35 cellular contexts compared by ENCODE assay signal in the genomic region with DNA sequence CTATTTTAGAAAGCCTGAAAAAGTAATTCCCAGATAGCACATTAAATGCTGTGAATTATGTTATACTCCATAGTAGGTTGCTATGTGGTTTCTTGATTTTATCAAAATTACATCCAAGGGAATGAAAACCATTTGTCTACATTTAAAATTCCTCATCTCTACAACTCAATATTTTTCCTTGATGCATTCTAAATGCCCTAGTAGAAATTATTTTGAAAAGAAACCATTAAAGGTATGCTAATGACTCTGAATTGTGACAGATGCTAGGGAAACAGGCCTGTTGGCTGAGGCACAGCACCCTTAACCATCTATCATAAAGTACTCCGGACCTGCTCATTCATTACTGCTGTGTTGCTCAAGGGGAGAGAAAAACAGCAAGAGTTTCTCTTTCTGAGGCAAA.
"Had no signal": no experiment of that assay in that cellular context is flagged by ENCODE, and none has a peak within 500 bp of the region (broad histone marks: within the 10 kb centered on the region; RNA-seq: fewer than 3 reads in every experiment).

No MANE protein-coding gene starts in this region.

- H3K9ac ChIP-seq: KMS-11 had no signal

- H3K36me3 ChIP-seq: MG63 had no signal

- H3K4me2 ChIP-seq: KMS-11 had no signal

- H3K4me3 ChIP-seq: MG63 had no signal

- H3K9me3 ChIP-seq: MG63 had no signal

- DNase-seq: Karpas-422, Kasumi-1, KG1, MG63, MM.1S, MV-4-11, NCI-H1048, NCI-H1092, NCI-H1092 treated with DMSO at 0.1 percent for 48 hours, NCI-H1105, NCI-H1105 treated with DMSO at 0.1 percent for 48 hours, NCI-H1417, NCI-H1417 treated with DMSO at 0.1 percent for 48 hours, NCI-H1436 treated with DMSO at 0.1 percent for 48 hours, NCI-H146, NCI-H1694, NCI-H1694 treated with DMSO at 0.1 percent for 48 hours, NCI-H187, NCI-H187 treated with DMSO at 0.1 percent for 48 hours, NCI-H1930, NCI-H2029, NCI-H2029 treated with DMSO at 0.1 percent for 48 hours, NCI-H2081, NCI-H2081 treated with DMSO at 0.1 percent for 48 hours, NCI-H2107, NCI-H2171, NCI-H2171 treated with DMSO at 0.1 percent for 48 hours, NCI-H2227 treated with DMSO at 0.1 percent for 48 hours, NCI-H226, NCI-H345, NCI-H446, NCI-H446 treated with DMSO at 0.1 percent for 48 hours, NCI-H510A, NCI-H510A treated with DMSO at 0.1 percent for 48 hours had no signal

- H3K27me3 ChIP-seq: MG63 had no signal

- H3K27ac ChIP-seq: KMS-11 had no signal
